ENCODE assay signal across 22 cellular contexts in genomic region chr14:21163721-21164120, GRCh38. TPM values are rescaled to one million over a fixed set of nuclear protein-coding genes. Genes with fewer than 3 reads are reported as not detected.
DNase-seq lines count a peak whose midpoint lies in the region; ATAC-seq and TF ChIP-seq lines count a peak whose summit lies in the region.
"Had no signal": no experiment of that assay in that cellular context is flagged by ENCODE, and none has a peak within 500 bp of the region (broad histone marks: within the 10 kb centered on the region; RNA-seq: fewer than 3 reads in every experiment).

No MANE protein-coding gene starts in this region.

- no peak overlapping the region for H3K27ac ChIP-seq in BLaER1
- H3K27ac ChIP-seq in CD4-positive, alpha-beta T cell (ENCODE audit: low read depth, low read length): no peak overlapping the region
- H3K27ac ChIP-seq: A549, C4-2B, GM23248 had no signal

- H4K20me1 ChIP-seq in BLaER1: no peaks in the 10 kb centered on the region

- H3K9me3 ChIP-seq in BLaER1: 0 out of 2 replicates have a peak, but pooled peaks cover 2% of the 10 kb centered on the region
- H3K9me3 ChIP-seq in CD4-positive, alpha-beta T cell (ENCODE audit: control insufficient read depth, low read length): no peaks in the 10 kb centered on the region
- H3K9me3 ChIP-seq: A549, BE2C had no signal

- H3K4me1 Mint-ChIP-seq in Calu3 (ENCODE audit: low read depth, unreplicated experiment) (peaks cover 10% of the 10 kb centered on the region), nephron (peaks cover 5% of the 10 kb centered on the region)
- no peaks in the 10 kb centered on the region for H3K4me1 Mint-ChIP-seq in CD4-positive, alpha-beta T cell (ENCODE audit: low read depth)
- H3K4me1 Mint-ChIP-seq: CD4-positive, CD25-positive, alpha-beta regulatory T cell; CD8-positive, alpha-beta memory T cell had no signal

- peak overlapping the region; percentile 32 for H3K4me2 ChIP-seq in BLaER1
- H3K4me2 ChIP-seq: A549 had no signal

- peak; percentile 6 for DNase-seq in Calu3
- DNase-seq in ureter (ENCODE audit: low spot score): peak; percentile 66
- DNase-seq in CD4-positive, alpha-beta T cell: no peak
- DNase-seq in head of caudate nucleus: no peak
- DNase-seq: 8988T; ACHN; AML-193; BE2C; CD4-positive, CD25-positive, alpha-beta regulatory T cell; CD8-positive, alpha-beta memory T cell; DMS53; DMS79 treated with DMSO at 0.1 percent for 48 hours; GM23248; H7; HCEC 1CT had no signal

- no TSS peak for BruUV-seq in Calu3 (replicated peaks; lab: Mats Ljungman, UMichigan)

- peaks cover 3% of the 10 kb centered on the region for H3K9me3 Mint-ChIP-seq in Calu3 (ENCODE audit: low read depth, unreplicated experiment)
- peaks cover 3% of the 10 kb centered on the region for H3K9me3 Mint-ChIP-seq in nephron
- no peaks in the 10 kb centered on the region for H3K9me3 Mint-ChIP-seq in CD4-positive, alpha-beta T cell
- H3K9me3 Mint-ChIP-seq: CD8-positive, alpha-beta memory T cell had no signal

- no peaks in the 10 kb centered on the region for H3K36me3 Mint-ChIP-seq in Calu3 (ENCODE audit: insufficient read depth, unreplicated experiment)
- no peaks in the 10 kb centered on the region for H3K36me3 Mint-ChIP-seq in nephron (ENCODE audit: low read depth)
- no peaks in the 10 kb centered on the region for H3K36me3 Mint-ChIP-seq in CD4-positive, alpha-beta T cell (ENCODE audit: low read depth)
- H3K36me3 Mint-ChIP-seq: CD4-positive, CD25-positive, alpha-beta regulatory T cell had no signal

- ATAC-seq in CD4-positive, alpha-beta T cell (ENCODE audit: poor library complexity): no peak
- ATAC-seq in HG03432 (IDR thresholded peaks at IDR 0.05; ENCODE audit: unreplicated experiment): no peak
- ATAC-seq: A549 had no signal

- CTCF ChIA-PET in Calu3 (lab: Charles Lee): no interaction called here
- CTCF ChIA-PET in CD4-positive, alpha-beta T cell (lab: Charles Lee): no interaction called here

- H3K27me3 ChIP-seq in BLaER1: no peaks in the 10 kb centered on the region
- H3K27me3 ChIP-seq in CD4-positive, alpha-beta T cell (ENCODE audit: control insufficient read depth, insufficient read depth, low read length): peaks cover 18% of the 10 kb centered on the region

- TF ChIP-seq CTCF in Calu3 (IDR thresholded peaks at IDR 0.05; ENCODE audit: unreplicated experiment) (no peak), nephron (IDR thresholded peaks at IDR 0.05; ENCODE audit: unreplicated experiment in 3 of 3) (no peak)
- TF ChIP-seq CTCF in CD4-positive, alpha-beta T cell (IDR thresholded peaks at IDR 0.05): no peak

- no peak overlapping the region for H3K9ac ChIP-seq in BLaER1
- H3K9ac ChIP-seq: GM23248 had no signal

- H3K27me3 Mint-ChIP-seq in Calu3 (ENCODE audit: unreplicated experiment) (peaks cover 57% of the 10 kb centered on the region), nephron (ENCODE audit: low read depth) (peaks cover 7% of the 10 kb centered on the region)
- H3K27me3 Mint-ChIP-seq in CD4-positive, alpha-beta T cell: peaks cover 24% of the 10 kb centered on the region

- H3K4me1 ChIP-seq in BLaER1: peaks cover 18% of the 10 kb centered on the region
- H3K4me1 ChIP-seq: A549, BE2C had no signal

- intact Hi-C loops in Calu3 (cut with micrococcal nuclease; ENCODE audit: unreplicated experiment) (no loop called here), head of caudate nucleus (cut with DNase I) (no loop called here)
- intact Hi-C loops in CD4-positive, alpha-beta T cell (cut with DNase I, micrococcal nuclease): no loop called here

- H3K36me3 ChIP-seq in BLaER1: no peaks in the 10 kb centered on the region
- H3K36me3 ChIP-seq: BE2C had no signal

- POLR2A ChIA-PET in CD4-positive, alpha-beta T cell (lab: Charles Lee): no interaction called here

- H3K4me3 ChIP-seq in BLaER1: no peak overlapping the region
- H3K4me3 ChIP-seq: A549, GM23248 had no signal

- H3K4me3 Mint-ChIP-seq in Calu3 (ENCODE audit: low read depth, unreplicated experiment) (no peak overlapping the region), nephron (no peak overlapping the region)
- H3K4me3 Mint-ChIP-seq in CD4-positive, alpha-beta T cell: no peak overlapping the region
- H3K4me3 Mint-ChIP-seq: CD4-positive, CD25-positive, alpha-beta regulatory T cell; CD8-positive, alpha-beta memory T cell had no signal

- H3K27ac Mint-ChIP-seq in Calu3 (ENCODE audit: unreplicated experiment) (no peak overlapping the region), nephron (peak overlapping the region; percentile 1 to 87 (median 87))
- no peak overlapping the region for H3K27ac Mint-ChIP-seq in CD4-positive, alpha-beta T cell
- H3K27ac Mint-ChIP-seq: CD4-positive, CD25-positive, alpha-beta regulatory T cell; CD8-positive, alpha-beta memory T cell had no signal

RNA-seq across cellular contexts. Expression of gene OR5AU1, which starts 7.9 kb away (rescaled TPM):
- 0.05 and 0.14 TPM in 2 replicates for total RNA-seq in Calu3 (2022)
- total RNA-seq in ureter: not detected
- total RNA-seq in CD4-positive, alpha-beta T cell: not detected
- total RNA-seq: CD4-positive, CD25-positive, alpha-beta regulatory T cell; CD8-positive, alpha-beta memory T cell; Daoy; GM23248; H1; H7 had no signal

Comparison
In these comparisons a context has a peak if more than half of its experiments do, and no peak if none do; other contexts are left out.
1. DNase-seq: peak in Calu3 (single experiment) and ureter (single experiment); none in CD4-positive, alpha-beta T cell (0 of 10) and head of caudate nucleus (0 of 42).
2. H3K27ac Mint-ChIP-seq: peak in nephron (3 of 3); none in Calu3 (single experiment) and CD4-positive, alpha-beta T cell (single experiment).